2 cellular contexts compared by ENCODE assay signal in the genomic region with DNA sequence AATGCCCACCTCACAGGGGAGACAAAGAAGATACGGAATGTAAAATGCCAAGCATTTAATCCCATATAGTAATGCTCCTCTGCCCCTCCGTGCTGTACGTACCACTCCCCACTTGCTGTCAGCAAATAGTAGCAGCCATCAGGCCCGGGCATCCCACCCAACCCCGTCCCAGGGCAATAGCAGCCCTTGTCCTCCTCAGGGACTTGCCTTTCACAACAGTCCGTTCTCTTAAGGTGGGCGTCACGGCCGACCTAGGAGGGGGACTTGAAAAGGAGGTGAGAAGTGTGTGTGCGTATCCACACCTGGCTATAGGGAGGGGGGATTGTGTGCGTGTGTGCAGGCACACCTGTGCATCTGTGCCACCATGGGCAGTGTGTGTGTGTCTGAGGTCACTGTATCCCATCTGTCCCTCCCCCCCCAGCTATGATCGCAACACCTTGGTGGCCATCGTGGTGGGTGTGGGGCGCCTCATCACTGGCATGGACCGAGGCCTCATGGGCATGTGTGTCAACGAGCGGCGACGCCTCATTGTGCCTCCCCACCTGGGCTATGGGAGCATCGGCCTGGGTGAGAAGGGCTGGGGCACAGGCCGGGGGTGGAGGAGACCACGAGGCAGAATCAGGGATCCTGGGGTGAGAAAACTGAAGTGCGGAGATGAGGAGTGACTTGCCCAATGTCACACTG.
TF ChIP-seq lines count a peak whose summit lies in the region.

No MANE protein-coding gene starts in this region.

TF ChIP-seq in WTC11, 78 proteins besides CTCF, POLR2A, EP300 and RAD21 (continues in another document):
- TF ChIP-seq OVOL2 (CRISPR knock-in tag; IDR thresholded peaks at IDR 0.05; ENCODE audit: borderline replicate concordance), result no peak
- TF ChIP-seq IRF1 (CRISPR knock-in tag; IDR thresholded peaks at IDR 0.05), result no peak
- TF ChIP-seq, protein P1, sequence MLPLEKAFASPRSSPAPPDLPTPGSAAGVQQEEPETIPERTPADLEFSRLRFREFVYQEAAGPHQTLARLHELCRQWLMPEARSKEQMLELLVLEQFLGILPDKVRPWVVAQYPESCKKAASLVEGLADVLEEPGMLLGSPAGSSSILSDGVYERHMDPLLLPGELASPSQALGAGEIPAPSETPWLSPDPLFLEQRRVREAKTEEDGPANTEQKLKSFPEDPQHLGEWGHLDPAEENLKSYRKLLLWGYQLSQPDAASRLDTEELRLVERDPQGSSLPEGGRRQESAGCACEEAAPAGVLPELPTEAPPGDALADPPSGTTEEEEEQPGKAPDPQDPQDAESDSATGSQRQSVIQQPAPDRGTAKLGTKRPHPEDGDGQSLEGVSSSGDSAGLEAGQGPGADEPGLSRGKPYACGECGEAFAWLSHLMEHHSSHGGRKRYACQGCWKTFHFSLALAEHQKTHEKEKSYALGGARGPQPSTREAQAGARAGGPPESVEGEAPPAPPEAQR (CRISPR knock-in tag; IDR thresholded peaks at IDR 0.05), result no peak
- TF ChIP-seq ZBTB21 (CRISPR knock-in tag; IDR thresholded peaks at IDR 0.05; ENCODE audit: borderline replicate concordance), result no peak
- no peak for TF ChIP-seq NFATC4 (CRISPR knock-in tag; IDR thresholded peaks at IDR 0.05)
- TF ChIP-seq, protein P2, sequence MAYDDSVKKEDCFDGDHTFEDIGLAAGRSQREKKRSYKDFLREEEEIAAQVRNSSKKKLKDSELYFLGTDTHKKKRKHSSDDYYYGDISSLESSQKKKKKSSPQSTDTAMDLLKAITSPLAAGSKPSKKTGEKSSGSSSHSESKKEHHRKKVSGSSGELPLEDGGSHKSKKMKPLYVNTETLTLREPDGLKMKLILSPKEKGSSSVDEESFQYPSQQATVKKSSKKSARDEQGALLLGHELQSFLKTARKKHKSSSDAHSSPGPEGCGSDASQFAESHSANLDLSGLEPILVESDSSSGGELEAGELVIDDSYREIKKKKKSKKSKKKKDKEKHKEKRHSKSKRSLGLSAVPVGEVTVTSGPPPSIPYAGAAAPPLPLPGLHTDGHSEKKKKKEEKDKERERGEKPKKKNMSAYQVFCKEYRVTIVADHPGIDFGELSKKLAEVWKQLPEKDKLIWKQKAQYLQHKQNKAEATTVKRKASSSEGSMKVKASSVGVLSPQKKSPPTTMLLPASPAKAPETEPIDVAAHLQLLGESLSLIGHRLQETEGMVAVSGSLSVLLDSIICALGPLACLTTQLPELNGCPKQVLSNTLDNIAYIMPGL (CRISPR knock-in tag; IDR thresholded peaks at IDR 0.05), result no peak
- TF ChIP-seq ZNF423 (CRISPR knock-in tag; IDR thresholded peaks at IDR 0.05), result no peak
- no peak for TF ChIP-seq FOXP1 (CRISPR knock-in tag; IDR thresholded peaks at IDR 0.05; ENCODE audit: borderline replicate concordance)
- TF ChIP-seq ELF4 (CRISPR knock-in tag; IDR thresholded peaks at IDR 0.05; ENCODE audit: low read depth), result no peak
- TF ChIP-seq ZNF532 (CRISPR knock-in tag; IDR thresholded peaks at IDR 0.05; ENCODE audit: borderline replicate concordance), result no peak
- TF ChIP-seq GABPB1 (CRISPR knock-in tag; IDR thresholded peaks at IDR 0.05), result no peak

TF ChIP-seq in H1, 55 proteins besides CTCF, POLR2A, EP300 and RAD21:
- TF ChIP-seq ATF3 (IDR thresholded peaks at IDR 0.05; ENCODE audit: insufficient read depth, low read depth, low read length), result no peak
- no peak for TF ChIP-seq SAP30 (IDR thresholded peaks at IDR 0.05; ENCODE audit: insufficient read depth, insufficient replicate concordance, low read length)
- no peak for TF ChIP-seq CHD7 (IDR thresholded peaks at IDR 0.05; ENCODE audit: insufficient replicate concordance, low read length)
